3 cellular contexts compared by ENCODE assay signal in the genomic region with DNA sequence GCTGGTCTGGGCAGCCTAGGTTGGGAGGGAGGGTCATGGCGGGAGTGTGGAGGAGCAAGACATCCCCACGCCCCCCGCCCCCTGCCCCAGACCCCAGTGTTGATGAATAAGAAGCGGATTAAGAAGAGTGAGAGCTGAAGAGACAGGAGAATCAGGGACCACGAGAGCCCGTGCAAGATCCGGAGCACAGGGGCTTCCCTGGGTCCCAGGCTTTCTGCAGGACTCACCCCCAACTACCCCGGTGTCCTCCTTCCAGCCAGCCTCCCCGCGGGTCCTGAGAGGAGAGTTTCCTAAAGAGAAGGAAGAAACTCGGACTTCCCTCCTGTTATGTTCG.
TF ChIP-seq lines count a peak whose summit lies in the region.

No MANE protein-coding gene starts in this region.

TF ChIP-seq in SK-N-SH, 30 proteins besides CTCF, POLR2A, EP300 and RAD21 (continued from another document):
- TF ChIP-seq, protein P1, sequence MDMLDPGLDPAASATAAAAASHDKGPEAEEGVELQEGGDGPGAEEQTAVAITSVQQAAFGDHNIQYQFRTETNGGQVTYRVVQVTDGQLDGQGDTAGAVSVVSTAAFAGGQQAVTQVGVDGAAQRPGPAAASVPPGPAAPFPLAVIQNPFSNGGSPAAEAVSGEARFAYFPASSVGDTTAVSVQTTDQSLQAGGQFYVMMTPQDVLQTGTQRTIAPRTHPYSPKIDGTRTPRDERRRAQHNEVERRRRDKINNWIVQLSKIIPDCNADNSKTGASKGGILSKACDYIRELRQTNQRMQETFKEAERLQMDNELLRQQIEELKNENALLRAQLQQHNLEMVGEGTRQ (IDR thresholded peaks at IDR 0.05; ENCODE audit: borderline replicate concordance, low read depth, low read length): no peak
- TF ChIP-seq FOXJ3 (CRISPR knock-in tag; IDR thresholded peaks at IDR 0.05) (no peak), TCF12 (IDR thresholded peaks at IDR 0.05) (no peak), MXI1 (IDR thresholded peaks at IDR 0.05; ENCODE audit: low read depth, low read length) (no peak), YY1 (IDR thresholded peaks at IDR 0.05; ENCODE audit: low read depth) (no peak), RCOR1 (IDR thresholded peaks at IDR 0.05; ENCODE audit: low read length) (no peak), NRF1 (IDR thresholded peaks at IDR 0.05; ENCODE audit: low read depth, low read length) (no peak), EZH2phosphoT487 (IDR thresholded peaks at IDR 0.05; ENCODE audit: borderline replicate concordance, low read depth) (no peak), POLR2AphosphoS5 (IDR thresholded peaks at IDR 0.05; ENCODE audit: low read depth, low read length) (no peak), MEF2A (IDR thresholded peaks at IDR 0.05; ENCODE audit: borderline replicate concordance, low read depth) (no peak), ELF1 (IDR thresholded peaks at IDR 0.05) (no peak), JUND (IDR thresholded peaks at IDR 0.05) (no peak)

TF ChIP-seq in SK-N-SH treated with all-trans-retinoic acid at 6 μM for 48 hours, 23 proteins besides CTCF, POLR2A, EP300 and RAD21 (continued from another document):
- TF ChIP-seq PPARA (CRISPR knock-in tag; IDR thresholded peaks at IDR 0.05; ENCODE audit: borderline replicate concordance) (no peak), TOX (CRISPR knock-in tag; IDR thresholded peaks at IDR 0.05; ENCODE audit: borderline replicate concordance) (no peak), TCF4 (CRISPR knock-in tag; IDR thresholded peaks at IDR 0.05; ENCODE audit: borderline replicate concordance) (no peak), ESRRG (CRISPR knock-in tag; IDR thresholded peaks at IDR 0.05) (no peak)
- TF ChIP-seq, protein P2, sequence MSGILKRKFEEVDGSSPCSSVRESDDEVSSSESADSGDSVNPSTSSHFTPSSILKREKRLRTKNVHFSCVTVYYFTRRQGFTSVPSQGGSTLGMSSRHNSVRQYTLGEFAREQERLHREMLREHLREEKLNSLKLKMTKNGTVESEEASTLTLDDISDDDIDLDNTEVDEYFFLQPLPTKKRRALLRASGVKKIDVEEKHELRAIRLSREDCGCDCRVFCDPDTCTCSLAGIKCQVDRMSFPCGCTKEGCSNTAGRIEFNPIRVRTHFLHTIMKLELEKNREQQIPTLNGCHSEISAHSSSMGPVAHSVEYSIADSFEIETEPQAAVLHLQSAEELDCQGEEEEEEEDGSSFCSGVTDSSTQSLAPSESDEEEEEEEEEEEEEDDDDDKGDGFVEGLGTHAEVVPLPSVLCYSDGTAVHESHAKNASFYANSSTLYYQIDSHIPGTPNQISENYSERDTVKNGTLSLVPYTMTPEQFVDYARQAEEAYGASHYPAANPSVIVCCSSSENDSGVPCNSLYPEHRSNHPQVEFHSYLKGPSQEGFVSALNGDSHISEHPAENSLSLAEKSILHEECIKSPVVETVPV (CRISPR knock-in tag; IDR thresholded peaks at IDR 0.05): no peak

TF ChIP-seq in endothelial cell of umbilical vein, 7 proteins besides CTCF, POLR2A, EP300 and RAD21 (continued from another document):
- no peak for TF ChIP-seq POLR2AphosphoS5 (IDR thresholded peaks at IDR 0.05; ENCODE audit: insufficient read depth, low read depth, low read length)
- no peak for TF ChIP-seq MYC (IDR thresholded peaks at IDR 0.05; ENCODE audit: low read depth, low read length)
- TF ChIP-seq FOS (IDR thresholded peaks at IDR 0.05; ENCODE audit: borderline replicate concordance, insufficient read depth, low read length): no peak
- TF ChIP-seq, protein P3, sequence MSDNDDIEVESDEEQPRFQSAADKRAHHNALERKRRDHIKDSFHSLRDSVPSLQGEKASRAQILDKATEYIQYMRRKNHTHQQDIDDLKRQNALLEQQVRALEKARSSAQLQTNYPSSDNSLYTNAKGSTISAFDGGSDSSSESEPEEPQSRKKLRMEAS (IDR thresholded peaks at IDR 0.05; ENCODE audit: insufficient read depth, insufficient read length): no peak
